Comparison of ENCODE assay signal across 17 cellular contexts in the genomic region with DNA sequence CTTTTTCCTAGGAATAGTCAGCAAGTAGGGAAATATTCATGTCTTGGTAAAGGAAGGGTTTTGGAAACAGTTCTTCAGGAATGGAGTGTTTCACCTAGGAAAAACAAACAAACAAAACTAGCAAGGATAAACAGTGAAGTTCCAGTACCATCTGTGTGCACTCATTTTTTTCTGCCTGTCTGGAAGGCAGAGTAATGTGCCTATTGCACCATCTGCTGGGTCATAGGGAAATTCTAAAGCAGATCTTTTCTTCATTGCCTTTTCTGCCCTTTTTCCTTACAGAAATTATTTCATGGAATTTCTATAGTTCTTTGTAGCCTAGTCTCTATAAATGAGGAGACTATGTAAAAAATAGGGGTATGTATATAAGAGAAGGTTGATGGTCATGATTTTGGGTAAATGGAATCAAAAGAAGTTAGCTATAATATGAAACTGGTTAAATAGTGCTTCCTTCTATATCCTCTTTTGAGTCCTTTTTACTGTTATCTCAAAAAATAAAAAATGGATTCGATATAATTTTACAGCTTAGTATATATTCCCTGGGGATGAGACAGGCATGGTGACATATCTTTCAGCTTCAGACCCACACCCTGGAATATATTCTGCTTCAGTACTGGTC. TPM values are rescaled to one million over a fixed set of nuclear protein-coding genes. Genes with fewer than 3 reads are reported as not detected.
A peak's percentile ranks its signal among the peaks of the same experiment; 100 is the strongest.
DNase-seq lines count a peak whose midpoint lies in the region; ATAC-seq, FAIRE-seq and TF ChIP-seq lines count a peak whose summit lies in the region.
"Had no signal": no experiment of that assay in that cellular context is flagged by ENCODE, and none has a peak within 500 bp of the region (broad histone marks: within the 10 kb centered on the region; RNA-seq: fewer than 3 reads in every experiment).

No MANE protein-coding gene starts in this region.

- no peak for TF ChIP-seq EP300 in A549 (IDR thresholded peaks at IDR 0.05)

- CTCF ChIA-PET in A549 (lab: Yijun Ruan, JAX), result interaction anchor here (0.8 to 2.1 kb wide), 6 partner anchors 38 to 200 kb away, joined by 3 to 8 read pairs (median 3); no protein-coding TSS in a partner anchor

- in situ Hi-C loops in GM23248 (cut with MboI) (no loop called here), SK-MEL-5 (cut with HindIII; ENCODE audit: low pct_unique_long_range_greater_than_20kb, low sequenced_read_pairs) (no loop called here)

- H3K4me1 ChIP-seq in A549 (no peaks in the 10 kb centered on the region), GM23248 (ENCODE audit: insufficient read depth) (0 out of 2 replicates have a peak, but pooled peaks cover 3% of the 10 kb centered on the region), heart left ventricle (no peaks in the 10 kb centered on the region), heart right ventricle (no peaks in the 10 kb centered on the region)
- H3K4me1 ChIP-seq: HAP-1, tibial nerve had no signal

- ATAC-seq in A549 (no peak), heart left ventricle (no peak), heart right ventricle (no peak)

- H3K27ac ChIP-seq in A549 (no peak overlapping the region), GM23248 (no peak overlapping the region), heart left ventricle (no peak overlapping the region), heart right ventricle (no peak overlapping the region)
- H3K27ac ChIP-seq: KMS-11, tibial nerve had no signal

- H3K36me3 ChIP-seq in GM23248 (ENCODE audit: low read depth) (no peaks in the 10 kb centered on the region), heart left ventricle (no peaks in the 10 kb centered on the region), heart right ventricle (no peaks in the 10 kb centered on the region)
- H3K36me3 ChIP-seq: HAP-1 had no signal

- peak; percentile 23 for FAIRE-seq in A549 (lab: Jason Lieb, UNC)
- FAIRE-seq in GM12892 (lab: Jason Lieb, UNC), result no peak

- H4K20me1 ChIP-seq in GM23248 (ENCODE audit: insufficient read depth), result no peaks in the 10 kb centered on the region

- peak in 1 of 2 experiments; percentile 24 for DNase-seq in A549 (ENCODE audit: low read depth in 1 of 2, low spot score in 1 of 2)
- DNase-seq in GM23248, result peak; percentile 63
- peak; percentile 55 for DNase-seq in SK-MEL-5 (ENCODE audit: low read depth, low spot score)
- DNase-seq in fibroblast of pulmonary artery (ENCODE audit: low read depth), result peak; percentile 29
- no peak for DNase-seq in GM12892 (ENCODE audit: insufficient read length)
- no peak for DNase-seq in NCI-H2029 treated with DMSO at 0.1 percent for 48 hours (lab: John Stamatoyannopoulos, UW)
- no peak for DNase-seq in heart left ventricle
- no peak for DNase-seq in heart right ventricle
- DNase-seq: activated CD4-positive, alpha-beta T cell treated with anti-CD3 and anti-CD28 coated beads, Interleukin-2, amount 50 U/mL, for 48 hours; activated naive CD4-positive, alpha-beta T cell treated with anti-CD3 and anti-CD28 coated beads, Interleukin-2, amount 10 ng/mL, durations not matched to agents 7 days and 5 days; effector CD4-positive, alpha-beta T cell; NCI-H526; retina had no signal

- TF ChIP-seq POLR2A in A549 (IDR thresholded peaks at IDR 0.05; ENCODE audit: low read length) (no peak), GM12892 (IDR thresholded peaks at IDR 0.05; ENCODE audit: low read depth, low read length) (no peak), heart left ventricle (IDR thresholded peaks at IDR 0.05) (no peak)

- H3K4me2 ChIP-seq in A549 (no peak overlapping the region), GM23248 (ENCODE audit: unreplicated experiment) (no peak overlapping the region)
- H3K4me2 ChIP-seq: KMS-11 had no signal

- H3K9me3 ChIP-seq in A549, result no peaks in the 10 kb centered on the region
- no peaks in the 10 kb centered on the region for H3K9me3 ChIP-seq in GM23248 (ENCODE audit: low read depth)
- peaks cover 0 to 4% (median 0%) of the 10 kb centered on the region in 12 donors for H3K9me3 ChIP-seq in heart left ventricle
- no peaks in the 10 kb centered on the region for H3K9me3 ChIP-seq in heart right ventricle
- H3K9me3 ChIP-seq: HAP-1 had no signal

- H3K79me2 ChIP-seq in GM23248 (ENCODE audit: insufficient read depth), result no peaks in the 10 kb centered on the region

- H3K27me3 ChIP-seq in GM23248 (replicated peaks; ENCODE audit: insufficient read depth) (no peaks in the 10 kb centered on the region), heart left ventricle (no peaks in the 10 kb centered on the region), heart right ventricle (no peaks in the 10 kb centered on the region)
- H3K27me3 ChIP-seq: tibial nerve had no signal

- no peaks in the 10 kb centered on the region for H3K9me2 ChIP-seq in GM23248 (ENCODE audit: insufficient read depth)

- H3F3A ChIP-seq in GM23248 (ENCODE audit: insufficient read depth), result no peaks in the 10 kb centered on the region

- H3K9ac ChIP-seq in GM23248, result no peak overlapping the region
- H3K9ac ChIP-seq: KMS-11 had no signal

- WGBS in A549 (ENCODE audit: missing lambda C conversion rate), result 2% methylated on average over 1 of the region's 1 CpG
- WGBS in GM23248 (ENCODE audit: low coverage in 1 of 2, low lambda C conversion rate in 2 of 2, missing lambda C conversion rate in 2 of 2), 2 experiments, result 60 to 78% methylated on average over 1 of the region's 1 CpG
- 75 to 97% (median 81%) methylated on average over 1 of the region's 1 CpG for WGBS in heart left ventricle, 4 donors
- 75 to 86% methylated on average over 1 of the region's 1 CpG for WGBS in heart right ventricle, 2 donors

- TF ChIP-seq RAD21 in A549 (conservative IDR thresholded peaks at IDR 0.05 in 1 of 2, IDR thresholded peaks at IDR 0.05 in 1 of 2), result peak; percentile 38 to 39; a peak in 4 of 5 replicates

- intact Hi-C loops in heart left ventricle (cut with DNase I) (loop anchor here in 1 of 10 donors (10.0 kb wide), 1 partner anchor 87 kb away; no protein-coding TSS in a partner anchor), heart right ventricle (cut with DNase I) (no loop called here)

- no peak overlapping the region for H2AFZ ChIP-seq in GM23248

- POLR2A ChIA-PET in A549 (lab: Yijun Ruan, JAX), result no interaction called here

- TF ChIP-seq CTCF in A549 (IDR thresholded peaks at IDR 0.05) (peak; percentile 25; the same call in 2 of the 3 replicates), fibroblast of pulmonary artery (IDR thresholded peaks at IDR 0.05; ENCODE audit: low read length, missing control alignments) (peak; percentile 5), heart left ventricle (IDR thresholded peaks at IDR 0.05) (peak in 3 of 12 donors; percentile 16 to 31 (median 21)), heart right ventricle (IDR thresholded peaks at IDR 0.05) (peak in 1 of 9 donors; percentile 19)

- H3K4me3 ChIP-seq in A549, result no peak overlapping the region
- H3K4me3 ChIP-seq in GM23248, result no peak overlapping the region
- no peak overlapping the region for H3K4me3 ChIP-seq in fibroblast of pulmonary artery (replicated peaks; ENCODE audit: low read depth, low read length)
- no peak overlapping the region for H3K4me3 ChIP-seq in heart left ventricle
- H3K4me3 ChIP-seq in heart right ventricle, result no peak overlapping the region
- H3K4me3 ChIP-seq: HAP-1, tibial nerve had no signal

TF ChIP-seq in A549, 52 proteins besides CTCF, POLR2A, EP300 and RAD21 (continues in another document):
- TF ChIP-seq RARB (CRISPR knock-in tag; IDR thresholded peaks at IDR 0.05), result no peak
- no peak for TF ChIP-seq EHMT2 (IDR thresholded peaks at IDR 0.05; ENCODE audit: low read depth)
- TF ChIP-seq MAFK (IDR thresholded peaks at IDR 0.05; ENCODE audit: partially characterized antibody), result no peak
- TF ChIP-seq CEBPB (IDR thresholded peaks at IDR 0.05), result no peak
- no peak for TF ChIP-seq PBX3 (IDR thresholded peaks at IDR 0.05)
- no peak for TF ChIP-seq CBX8 (IDR thresholded peaks at IDR 0.05)
- TF ChIP-seq, protein P1, sequence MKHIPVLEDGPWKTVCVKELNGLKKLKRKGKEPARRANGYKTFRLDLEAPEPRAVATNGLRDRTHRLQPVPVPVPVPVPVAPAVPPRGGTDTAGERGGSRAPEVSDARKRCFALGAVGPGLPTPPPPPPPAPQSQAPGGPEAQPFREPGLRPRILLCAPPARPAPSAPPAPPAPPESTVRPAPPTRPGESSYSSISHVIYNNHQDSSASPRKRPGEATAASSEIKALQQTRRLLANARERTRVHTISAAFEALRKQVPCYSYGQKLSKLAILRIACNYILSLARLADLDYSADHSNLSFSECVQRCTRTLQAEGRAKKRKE (CRISPR knock-in tag; IDR thresholded peaks at IDR 0.05; ENCODE audit: low read depth), result no peak
- no peak for TF ChIP-seq RFX5 (IDR thresholded peaks at IDR 0.05)
- TF ChIP-seq, protein P2, sequence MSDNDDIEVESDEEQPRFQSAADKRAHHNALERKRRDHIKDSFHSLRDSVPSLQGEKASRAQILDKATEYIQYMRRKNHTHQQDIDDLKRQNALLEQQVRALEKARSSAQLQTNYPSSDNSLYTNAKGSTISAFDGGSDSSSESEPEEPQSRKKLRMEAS (IDR thresholded peaks at IDR 0.05), result no peak
- no peak for TF ChIP-seq FOSB (CRISPR knock-in tag; IDR thresholded peaks at IDR 0.05)
- TF ChIP-seq PHF8 (IDR thresholded peaks at IDR 0.05; ENCODE audit: borderline replicate concordance, low read depth), result no peak

RNA-seq across cellular contexts. Expression of gene HRNR, which starts 3.4 kb away (rescaled TPM):
- polyA plus RNA-seq in A549 (2011; rRNA removed), result not detected in 2 replicates
- polyA plus RNA-seq in A549 (2012; cell fraction: cytosol; rRNA removed), result under 0.01 TPM in 1 of 2 replicates, not detected in the other
- polyA plus RNA-seq in A549 (2012; cell fraction: nucleus; rRNA removed), result 0.01 TPM in 1 of 2 replicates, not detected in the other
- not detected in 3 replicates for polyA plus RNA-seq in A549 (2017; fragmentation: RNase III; extraction: RNeasy Plus Mini Kit Qiagen cat#74134 plus additional on column Dnase treatment)
- polyA minus RNA-seq in A549 (2011; rRNA and poly(A)+ RNA removed), result 0.04 and 0.05 TPM in 2 replicates
- total RNA-seq in GM23248 (2014; rRNA removed; shearing (Covaris generic)), result not detected in 2 replicates
- 0.05 TPM in 1 of 2 replicates, not detected in the other for polyA plus RNA-seq in GM23248 (2016; fragmentation: Nextera tagmentation; extraction: Ambion mirVana)
- not detected in 2 replicates for total RNA-seq in SK-MEL-5 (2014; rRNA removed; shearing (Covaris generic))
- not detected in 2 replicates for polyA plus RNA-seq in SK-MEL-5 (2015; cell fraction: cytosol; rRNA removed)
- not detected in 2 replicates for polyA plus RNA-seq in SK-MEL-5 (2015; cell fraction: nucleus; rRNA removed)
- 0.02 TPM for polyA plus RNA-seq in GM12892 (2012; ENCODE audit: missing spikeins)
- not detected for total RNA-seq in heart left ventricle
- polyA plus RNA-seq in heart left ventricle, result under 1 TPM in 1 of 2 donors, not detected in 1; 0.04 TPM
- not detected for total RNA-seq in heart right ventricle
- polyA plus RNA-seq in heart right ventricle, result under 1 TPM in 1 of 2 donors, not detected in 1; 0.07 TPM
- total RNA-seq: tibial nerve had no signal
- polyA plus RNA-seq: CD14-positive monocyte had no signal

Comparison
In these comparisons a context has a peak if more than half of its experiments do, and no peak if none do; other contexts are left out.
1. DNase-seq: peak in GM23248 (single experiment), SK-MEL-5 (single experiment) and fibroblast of pulmonary artery (single experiment); none in GM12892 (single experiment), NCI-H2029 treated with DMSO at 0.1 percent for 48 hours (single experiment), heart left ventricle (0 of 5) and heart right ventricle (0 of 2).